Comparison of ENCODE assay signal across 2 cellular contexts in the genomic region with DNA sequence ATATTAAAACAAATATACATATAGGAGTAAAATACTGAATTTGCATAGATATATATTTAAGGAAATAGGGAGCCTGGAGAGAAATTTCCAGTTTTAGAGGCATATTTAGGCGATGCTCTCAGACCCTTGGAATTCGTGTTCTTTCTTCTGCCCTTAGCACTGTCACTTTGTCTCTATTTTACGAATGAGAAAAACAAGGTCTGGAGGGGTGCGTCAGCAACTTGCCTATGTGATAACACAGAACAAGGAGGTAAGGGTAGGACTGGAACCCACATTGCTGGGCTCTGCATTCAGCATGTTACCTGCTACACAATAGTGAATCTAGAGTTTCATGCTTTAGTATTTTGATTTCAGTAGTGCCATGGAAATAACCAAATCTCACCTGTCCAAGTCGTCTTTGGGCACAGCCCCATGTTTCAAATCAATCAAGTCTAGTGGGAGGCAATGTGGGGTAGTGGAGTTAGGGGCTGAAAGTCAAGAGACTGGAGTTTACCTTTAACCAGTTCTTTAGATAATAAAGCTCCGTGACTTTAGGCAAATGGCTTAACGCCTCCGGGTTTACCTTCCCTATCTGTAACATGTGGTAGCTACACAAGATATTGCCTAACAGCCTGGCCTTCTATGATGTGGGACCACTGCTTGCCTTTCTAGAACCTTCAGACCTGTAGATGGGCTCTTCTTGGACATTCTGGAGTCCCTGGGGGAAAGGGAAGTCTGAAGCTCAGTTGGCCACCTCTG.
TF ChIP-seq lines count a peak whose summit lies in the region.

No MANE protein-coding gene starts in this region.

TF ChIP-seq in IMR-90, 13 proteins besides CTCF, POLR2A, EP300 and RAD21:
- TF ChIP-seq, protein P1, sequence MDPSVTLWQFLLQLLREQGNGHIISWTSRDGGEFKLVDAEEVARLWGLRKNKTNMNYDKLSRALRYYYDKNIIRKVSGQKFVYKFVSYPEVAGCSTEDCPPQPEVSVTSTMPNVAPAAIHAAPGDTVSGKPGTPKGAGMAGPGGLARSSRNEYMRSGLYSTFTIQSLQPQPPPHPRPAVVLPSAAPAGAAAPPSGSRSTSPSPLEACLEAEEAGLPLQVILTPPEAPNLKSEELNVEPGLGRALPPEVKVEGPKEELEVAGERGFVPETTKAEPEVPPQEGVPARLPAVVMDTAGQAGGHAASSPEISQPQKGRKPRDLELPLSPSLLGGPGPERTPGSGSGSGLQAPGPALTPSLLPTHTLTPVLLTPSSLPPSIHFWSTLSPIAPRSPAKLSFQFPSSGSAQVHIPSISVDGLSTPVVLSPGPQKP (IDR thresholded peaks at IDR 0.05; ENCODE audit: borderline replicate concordance, low read depth, low read length): no peak
- TF ChIP-seq, protein P2, sequence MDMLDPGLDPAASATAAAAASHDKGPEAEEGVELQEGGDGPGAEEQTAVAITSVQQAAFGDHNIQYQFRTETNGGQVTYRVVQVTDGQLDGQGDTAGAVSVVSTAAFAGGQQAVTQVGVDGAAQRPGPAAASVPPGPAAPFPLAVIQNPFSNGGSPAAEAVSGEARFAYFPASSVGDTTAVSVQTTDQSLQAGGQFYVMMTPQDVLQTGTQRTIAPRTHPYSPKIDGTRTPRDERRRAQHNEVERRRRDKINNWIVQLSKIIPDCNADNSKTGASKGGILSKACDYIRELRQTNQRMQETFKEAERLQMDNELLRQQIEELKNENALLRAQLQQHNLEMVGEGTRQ (IDR thresholded peaks at IDR 0.05; ENCODE audit: low read depth, low read length): no peak
- TF ChIP-seq NFE2L2 (IDR thresholded peaks at IDR 0.05; ENCODE audit: low read depth, low read length) (no peak), RCOR1 (IDR thresholded peaks at IDR 0.05; ENCODE audit: insufficient replicate concordance, low read length) (no peak), MAZ (IDR thresholded peaks at IDR 0.05; ENCODE audit: borderline replicate concordance, low read depth, low read length) (no peak), CHD1 (IDR thresholded peaks at IDR 0.05; ENCODE audit: low read depth, low read length) (no peak), SMC3 (IDR thresholded peaks at IDR 0.05; ENCODE audit: low read depth, low read length) (no peak), RFX5 (IDR thresholded peaks at IDR 0.05; ENCODE audit: low read depth, low read length) (no peak), FOS (IDR thresholded peaks at IDR 0.05; ENCODE audit: low read depth, low read length) (no peak), BHLHE40 (IDR thresholded peaks at IDR 0.05; ENCODE audit: low read depth, low read length) (no peak)

TF ChIP-seq in K562, 482 proteins besides CTCF, POLR2A, EP300 and RAD21:
- no peak for TF ChIP-seq CEBPG (CRISPR knock-in tag; IDR thresholded peaks at IDR 0.05)
- TF ChIP-seq CEBPG (tag; conservative IDR thresholded peaks at IDR 0.05 in 1 of 2, IDR thresholded peaks at IDR 0.05 in 1 of 2): peak in 1 of 2 experiments; percentile 36; a peak in 1 of 4 replicates
- peak; percentile 54; the same call in 1 of the 2 replicates for TF ChIP-seq CEBPB (tag; IDR thresholded peaks at IDR 0.05)
- TF ChIP-seq SP2 (IDR thresholded peaks at IDR 0.05; ENCODE audit: extremely low read depth, low read depth, low read length, poor library complexity, severe bottlenecking): no peak
